Comparison of ENCODE assay signal across 23 cellular contexts in genomic region chr10:123351715-123352114, GRCh38.
DNase-seq lines count a peak whose midpoint lies in the region; ATAC-seq, FAIRE-seq and TF ChIP-seq lines count a peak whose summit lies in the region.
"Had no signal": no experiment of that assay in that cellular context is flagged by ENCODE, and none has a peak within 500 bp of the region (broad histone marks: within the 10 kb centered on the region; RNA-seq: fewer than 3 reads in every experiment).

No MANE protein-coding gene starts in this region.

- no peaks in the 10 kb centered on the region for H4K20me1 ChIP-seq in H1 (replicated peaks in 1 of 2; ENCODE audit: control insufficient read depth in 1 of 2, insufficient read depth in 2 of 2, low read length in 2 of 2)
- H4K20me1 ChIP-seq: BLaER1 treated with 17β-estradiol and CSF1 and Interleukin-3, amounts not matched to agents 10 nM and 100 nM had no signal

- H3K4ac ChIP-seq in H1 (replicated peaks; ENCODE audit: insufficient read length, low read depth, low read length) = no peak overlapping the region
- H3K4ac ChIP-seq in neuronal stem cell (ENCODE audit: low read length) = no peak overlapping the region

- TF ChIP-seq CTCF in natural killer cell (IDR thresholded peaks at IDR 0.05) (no peak), H1 (IDR thresholded peaks at IDR 0.05; ENCODE audit: control extremely low read depth in 1 of 3, insufficient read depth in 1 of 3, low read depth in 1 of 3, low read length in 3 of 3) (no peak), upper lobe of right lung (IDR thresholded peaks at IDR 0.05) (no peak)

- no peak overlapping the region for H2AFZ ChIP-seq in H1 (ENCODE audit: low read length)
- H2AFZ ChIP-seq in neuronal stem cell (ENCODE audit: low read length) = no peak overlapping the region

- no peak overlapping the region for H4K8ac ChIP-seq in H1 (ENCODE audit: extremely low read depth, insufficient read depth, low read length)
- no peak overlapping the region for H4K8ac ChIP-seq in neuronal stem cell (ENCODE audit: low read depth, low read length)

- no peaks in the 10 kb centered on the region for H3K23me2 ChIP-seq in H1 (ENCODE audit: low read depth, low read length)

- TF ChIP-seq RAD21 in H1 (IDR thresholded peaks at IDR 0.05 in 1 of 2, conservative IDR thresholded peaks at IDR 0.05 in 1 of 2; ENCODE audit: low read depth in 2 of 2, low read length in 2 of 2) = no peak

- TF ChIP-seq POLR2A in H1 (IDR thresholded peaks at IDR 0.05; ENCODE audit: control extremely low read depth in 1 of 2, low read depth in 2 of 2, low read length in 2 of 2) = no peak

- no peaks in the 10 kb centered on the region for H3K36me3 Mint-ChIP-seq in natural killer cell treated with Interleukin-12 subunit alpha and Interleukin-12 subunit beta and Interleukin-15 and Interleukin-18, amount 100 ng/mL, for 72 hours
- H3K36me3 Mint-ChIP-seq in natural killer cell = no peaks in the 10 kb centered on the region
- H3K36me3 Mint-ChIP-seq: CD8-positive, alpha-beta T cell had no signal

- H3K9ac ChIP-seq in H1 (replicated peaks in 1 of 4; ENCODE audit: extremely low read depth in 1 of 4, low read depth in 3 of 4, low read length in 3 of 4) (no peak overlapping the region), neuronal stem cell (ENCODE audit: low read depth, low read length, poor library complexity) (peak overlapping the region; percentile 5)
- H3K9ac ChIP-seq: BLaER1 treated with 17β-estradiol and CSF1 and Interleukin-3, amounts not matched to agents 10 nM and 100 nM had no signal

- H3K4me3 Mint-ChIP-seq in natural killer cell treated with Interleukin-12 subunit alpha and Interleukin-12 subunit beta and Interleukin-15 and Interleukin-18, amount 100 ng/mL, for 72 hours = no peak overlapping the region
- H3K4me3 Mint-ChIP-seq in natural killer cell = no peak overlapping the region
- H3K4me3 Mint-ChIP-seq: B cell; CD4-positive, alpha-beta T cell; CD8-positive, alpha-beta T cell had no signal

- H2BK5ac ChIP-seq in H1 (ENCODE audit: low read depth, low read length) (peak overlapping the region; percentile 24; the same call in 1 of the 2 replicates), neuronal stem cell (ENCODE audit: low read length) (no peak overlapping the region)

- WGBS in H1 (ENCODE audit: extremely low coverage in 1 of 2, insufficient coverage in 1 of 2, insufficient read length in 1 of 2, insufficient replicate concordance in 2 of 2, low coverage in 1 of 2, low lambda C conversion rate in 2 of 2, missing lambda C conversion rate in 1 of 2), 2 experiments = 89% methylated on average over 16 of the region's 17 CpGs; no CpG with 5 or more reads in 1 of the 2 experiments
- no CpG with 5 or more reads among the region's 17 CpGs for WGBS in neuronal stem cell (ENCODE audit: extremely low coverage in 2 of 2, insufficient read length in 2 of 2, insufficient replicate concordance in 1 of 2), 2 donors

- H3K4me2 ChIP-seq in H1 (ENCODE audit: insufficient read depth in 1 of 2, low read depth in 2 of 2, low read length in 2 of 2) (no peak overlapping the region), neuronal stem cell (ENCODE audit: insufficient read depth, low read length, poor library complexity, severe bottlenecking) (no peak overlapping the region)
- H3K4me2 ChIP-seq: A549; BLaER1 treated with 17β-estradiol and CSF1 and Interleukin-3, amounts not matched to agents 10 nM and 100 nM had no signal

- H3K4me1 ChIP-seq in H1 (replicated peaks in 1 of 4; ENCODE audit: control insufficient read depth in 3 of 4, insufficient read depth in 4 of 4, low read length in 3 of 4) (no peaks in the 10 kb centered on the region; a peak in 2 of 7 replicates), neuronal stem cell (ENCODE audit: control insufficient read depth in 2 of 2, insufficient read depth in 1 of 2, low read depth in 1 of 2, low read length in 2 of 2) (peaks cover 0 to 40% of the 10 kb centered on the region in 2 donors), upper lobe of right lung (no peaks in the 10 kb centered on the region)
- H3K4me1 ChIP-seq: A549, Caco-2 had no signal

- H3K27ac Mint-ChIP-seq in natural killer cell treated with Interleukin-12 subunit alpha and Interleukin-12 subunit beta and Interleukin-15 and Interleukin-18, amount 100 ng/mL, for 72 hours = no peak overlapping the region
- no peak overlapping the region for H3K27ac Mint-ChIP-seq in natural killer cell
- H3K27ac Mint-ChIP-seq: B cell; CD4-positive, alpha-beta T cell; CD8-positive, alpha-beta T cell had no signal

- H3K18ac ChIP-seq in H1 (ENCODE audit: extremely low read depth, low read length) = no peak overlapping the region
- H3K18ac ChIP-seq in neuronal stem cell (ENCODE audit: low read length) = peak overlapping the region; percentile 50

- H3K27me3 ChIP-seq in H1 (replicated peaks in 1 of 4; ENCODE audit: control insufficient read depth in 3 of 4, extremely low read depth in 1 of 4, insufficient read depth in 3 of 4, low read length in 3 of 4) (no peaks in the 10 kb centered on the region), neuronal stem cell (ENCODE audit: control insufficient read depth in 3 of 3, insufficient read depth in 3 of 3, low read depth in 1 of 3, low read length in 3 of 3) (peaks cover 0 to 27% (median 7%) of the 10 kb centered on the region in 3 experiments), upper lobe of right lung (peaks cover 3% of the 10 kb centered on the region)
- H3K27me3 ChIP-seq: BLaER1 treated with 17β-estradiol and CSF1 and Interleukin-3, amounts not matched to agents 10 nM and 100 nM had no signal

- no peak overlapping the region for H4K91ac ChIP-seq in H1 (replicated peaks; ENCODE audit: insufficient read length, low read length)
- H4K91ac ChIP-seq in neuronal stem cell (ENCODE audit: low read depth, low read length, poor library complexity) = no peak overlapping the region

- H3K4me3 ChIP-seq in H1 (ENCODE audit: extremely low read depth in 1 of 4, insufficient read depth in 2 of 4, low read depth in 3 of 4, low read length in 4 of 4) (no peak overlapping the region), neuronal stem cell (ENCODE audit: low read length in 2 of 2) (no peak overlapping the region), upper lobe of right lung (no peak overlapping the region)
- H3K4me3 ChIP-seq: A549; BLaER1 treated with 17β-estradiol and CSF1 and Interleukin-3, amounts not matched to agents 10 nM and 100 nM had no signal

- H3K79me1 ChIP-seq in H1 (ENCODE audit: low read depth, low read length) (no peaks in the 10 kb centered on the region), neuronal stem cell (ENCODE audit: low read depth, low read length) (no peaks in the 10 kb centered on the region)

- no peak overlapping the region for H3K23ac ChIP-seq in H1 (ENCODE audit: insufficient read length)
- H3K23ac ChIP-seq in neuronal stem cell (ENCODE audit: low read depth, low read length, poor library complexity) = no peak overlapping the region

- H3K27ac ChIP-seq in H1 (ENCODE audit: low read depth, low read length) (no peak overlapping the region), neuronal stem cell (replicated peaks; ENCODE audit: low read length) (no peak overlapping the region), upper lobe of right lung (no peak overlapping the region)
- H3K27ac ChIP-seq: 22Rv1; A549; BLaER1 treated with 17β-estradiol and CSF1 and Interleukin-3, amounts not matched to agents 10 nM and 100 nM; C4-2B had no signal

- no peak overlapping the region for H4K5ac ChIP-seq in H1 (ENCODE audit: insufficient read length, low read depth, low read length)

- H3K27me3 Mint-ChIP-seq in natural killer cell treated with Interleukin-12 subunit alpha and Interleukin-12 subunit beta and Interleukin-15 and Interleukin-18, amount 100 ng/mL, for 72 hours = peaks cover 0 to 11% of the 10 kb centered on the region in 2 donors
- H3K27me3 Mint-ChIP-seq in natural killer cell (ENCODE audit: low read depth in 2 of 2) = peaks cover 6 to 22% of the 10 kb centered on the region in 2 donors

- peak; percentile 3 to 10 for ATAC-seq in natural killer cell treated with Interleukin-12 subunit alpha and Interleukin-12 subunit beta and Interleukin-15 and Interleukin-18, amount 100 ng/mL, for 72 hours
- ATAC-seq in natural killer cell (no peak), upper lobe of right lung (peak; percentile 10), GM18517 (IDR thresholded peaks at IDR 0.05; ENCODE audit: unreplicated experiment) (no peak)
- ATAC-seq: A549; CD8-positive, alpha-beta T cell had no signal

- H3K36me3 ChIP-seq in H1 (ENCODE audit: control insufficient read depth in 2 of 4, insufficient read depth in 4 of 4, low read length in 3 of 4) (no peaks in the 10 kb centered on the region), neuronal stem cell (replicated peaks in 1 of 2; ENCODE audit: control insufficient read depth in 2 of 2, insufficient read depth in 2 of 2, low read length in 2 of 2) (no peaks in the 10 kb centered on the region), upper lobe of right lung (no peaks in the 10 kb centered on the region)
- H3K36me3 ChIP-seq: BLaER1 treated with 17β-estradiol and CSF1 and Interleukin-3, amounts not matched to agents 10 nM and 100 nM had no signal

- no peaks in the 10 kb centered on the region for H3K9me3 Mint-ChIP-seq in natural killer cell treated with Interleukin-12 subunit alpha and Interleukin-12 subunit beta and Interleukin-15 and Interleukin-18, amount 100 ng/mL, for 72 hours
- H3K9me3 Mint-ChIP-seq in natural killer cell = no peaks in the 10 kb centered on the region
- H3K9me3 Mint-ChIP-seq: CD4-positive, alpha-beta T cell; CD8-positive, alpha-beta T cell had no signal

- H2AK5ac ChIP-seq in H1 (ENCODE audit: low read depth, low read length) (no peak overlapping the region), neuronal stem cell (ENCODE audit: low read depth, low read length) (peak overlapping the region; percentile 66)

- no peak overlapping the region for H3K56ac ChIP-seq in H1 (replicated peaks; ENCODE audit: insufficient read length, low read depth, low read length)

- H2BK20ac ChIP-seq in H1 (ENCODE audit: low read length) = no peak overlapping the region

- no peaks in the 10 kb centered on the region for H3K79me2 ChIP-seq in H1 (ENCODE audit: control insufficient read depth in 1 of 2, insufficient read depth in 2 of 2, low read length in 2 of 2)

- no peak for DNase-seq in natural killer cell treated with Interleukin-12 subunit alpha and Interleukin-12 subunit beta and Interleukin-15 and Interleukin-18, amount 100 ng/mL, for 72 hours (ENCODE audit: low spot score)
- no peak for DNase-seq in natural killer cell
- DNase-seq in H1 (ENCODE audit: low read depth in 1 of 2, low spot score in 2 of 2) = no peak
- no peak for DNase-seq in neuronal stem cell (ENCODE audit: low spot score)
- DNase-seq in upper lobe of right lung = no peak
- no peak for DNase-seq in stimulated activated CD4-positive, alpha-beta T cell treated with anti-CD3 and anti-CD28 coated beads, Interleukin-4, amount 100 ng/mL, for 4 hours
- DNase-seq in NCI-H1694 treated with DMSO at 0.1 percent for 48 hours (lab: John Stamatoyannopoulos, UW) = no peak
- DNase-seq: AML-193; Caco-2; Calu3; CD4-positive, alpha-beta T cell; CD8-positive, alpha-beta T cell; DMS79 treated with DMSO at 0.1 percent for 48 hours; GF-D8 had no signal

- POLR2A ChIA-PET in H1 (lab: Charles Lee; ENCODE audit: partially characterized antibody) = no interaction called here

- no peak for FAIRE-seq in H1 (lab: Jason Lieb, UNC)
- FAIRE-seq: A549, D721Med, G401.6, GM12891 had no signal

- H3K9me3 ChIP-seq in H1 (ENCODE audit: insufficient read depth in 2 of 2, low read depth in 1 of 2, low read length in 1 of 2) (no peaks in the 10 kb centered on the region), neuronal stem cell (replicated peaks in 1 of 2; ENCODE audit: control insufficient read depth in 2 of 2, insufficient read depth in 1 of 2, low read depth in 1 of 2, low read length in 2 of 2) (no peaks in the 10 kb centered on the region), upper lobe of right lung (no peaks in the 10 kb centered on the region)
- H3K9me3 ChIP-seq: A549, Caco-2 had no signal

- H3K4me1 Mint-ChIP-seq in natural killer cell treated with Interleukin-12 subunit alpha and Interleukin-12 subunit beta and Interleukin-15 and Interleukin-18, amount 100 ng/mL, for 72 hours (ENCODE audit: low read depth in 2 of 2) = no peaks in the 10 kb centered on the region
- no peaks in the 10 kb centered on the region for H3K4me1 Mint-ChIP-seq in natural killer cell
- H3K4me1 Mint-ChIP-seq: B cell had no signal

- intact Hi-C loops in natural killer cell (cut with micrococcal nuclease) = no loop called here
- intact Hi-C loops in upper lobe of right lung (cut with DNase I) = no loop called here

- H2BK12ac ChIP-seq in H1 (ENCODE audit: low read depth, low read length) (no peak overlapping the region), neuronal stem cell (ENCODE audit: low read length) (peak overlapping the region; percentile 26)

- TF ChIP-seq EP300 in H1 (IDR thresholded peaks at IDR 0.05; ENCODE audit: borderline replicate concordance in 1 of 2, low read depth in 2 of 2, low read length in 2 of 2) = no peak

- H3K14ac ChIP-seq in H1 (ENCODE audit: insufficient read length) (no peak overlapping the region), neuronal stem cell (ENCODE audit: low read length) (no peak overlapping the region)

- CTCF ChIA-PET in H1 (lab: Charles Lee; ENCODE audit: partially characterized antibody) = interaction anchor here (0.6 to 1.0 kb wide), 4 partner anchors 29 to 885 kb away, joined by 3 to 4 read pairs (median 3); no protein-coding TSS in a partner anchor

- no peak overlapping the region for H2BK15ac ChIP-seq in H1 (ENCODE audit: low read length)
- H2BK15ac ChIP-seq in neuronal stem cell (ENCODE audit: low read length) = peak overlapping the region; percentile 34

- H2BK120ac ChIP-seq in H1 (replicated peaks; ENCODE audit: low read depth, low read length) (no peak overlapping the region), neuronal stem cell (ENCODE audit: low read depth, low read length) (no peak overlapping the region)

Comparison
In these comparisons a context has a peak if more than half of its experiments do, and no peak if none do; other contexts are left out.
1. ATAC-seq: peak in natural killer cell treated with Interleukin-12 subunit alpha and Interleukin-12 subunit beta and Interleukin-15 and Interleukin-18, amount 100 ng/mL, for 72 hours (2 of 2) and upper lobe of right lung (single experiment); none in natural killer cell (0 of 3) and GM18517 (single experiment).